In genomic region chr11:124674571-124674970, GRCh38 we compare ENCODE assay signal across 8 cellular contexts. TPM values are rescaled to one million over a fixed set of nuclear protein-coding genes. Genes with fewer than 3 reads are reported as not detected.
DNase-seq lines count a peak whose midpoint lies in the region; ATAC-seq and TF ChIP-seq lines count a peak whose summit lies in the region.
"Had no signal": no experiment of that assay in that cellular context is flagged by ENCODE, and none has a peak within 500 bp of the region (broad histone marks: within the 10 kb centered on the region; RNA-seq: fewer than 3 reads in every experiment).

No MANE protein-coding gene starts in this region.

- H3K9me3 ChIP-seq in HCT116 (ENCODE audit: control insufficient read depth in 1 of 2, insufficient read depth in 1 of 2, low read depth in 1 of 2, low read length in 2 of 2) = no peaks in the 10 kb centered on the region

- H3K27me3 Mint-ChIP-seq in glutamatergic neuron (ENCODE audit: unreplicated experiment) = no peaks in the 10 kb centered on the region

- no peaks in the 10 kb centered on the region for H3K27me3 ChIP-seq in HCT116 (ENCODE audit: insufficient read depth, low read length)

- peak overlapping the region; percentile 59 for H3K27ac ChIP-seq in HCT116 (ENCODE audit: low read depth, low read length)
- peak overlapping the region; percentile 67; the same call in 1 of the 2 replicates for H3K27ac ChIP-seq in VCaP
- peak overlapping the region in 12 of 21 experiments; percentile 80 to 97 (median 88) for H3K27ac ChIP-seq in skin epidermis

- no peaks in the 10 kb centered on the region for H3K9me2 ChIP-seq in HCT116 (ENCODE audit: insufficient read depth)

- H3K9me3 Mint-ChIP-seq in glutamatergic neuron (ENCODE audit: unreplicated experiment) = peaks cover 5% of the 10 kb centered on the region

- H3K79me2 ChIP-seq in HCT116 (ENCODE audit: insufficient read depth, low read length) = no peaks in the 10 kb centered on the region

- H4K20me1 ChIP-seq in HCT116 (ENCODE audit: insufficient read depth) = no peaks in the 10 kb centered on the region

- TF ChIP-seq CTCF in HCT116 (IDR thresholded peaks at IDR 0.05 in 2 of 3, conservative IDR thresholded peaks at IDR 0.05 in 1 of 3; ENCODE audit: borderline replicate concordance in 1 of 3, insufficient read depth in 1 of 3, low read depth in 2 of 3, low read length in 2 of 3) = no peak
- TF ChIP-seq CTCF in VCaP (conservative IDR thresholded peaks at IDR 0.05) = no peak
- no peak for TF ChIP-seq CTCF in glutamatergic neuron (IDR thresholded peaks at IDR 0.05; ENCODE audit: partially characterized antibody, unreplicated experiment)

- no TSS peak for BruUV-seq in HCT116 (replicated peaks; lab: Mats Ljungman, UMichigan)

- TF ChIP-seq RAD21 in HCT116 (IDR thresholded peaks at IDR 0.05; ENCODE audit: low read depth) = no peak

- H3K4me3 ChIP-seq in HCT116 (replicated peaks in 1 of 2; ENCODE audit: low read depth in 1 of 2, low read length in 2 of 2) (peak overlapping the region; percentile 75 to 90), skin epidermis (peak overlapping the region in 4 of 7 experiments; percentile 57 to 73 (median 62))

- intact Hi-C loops in HCT116 (cut with micrococcal nuclease) = no loop called here

- no peak for DNase-seq in HCT116 (ENCODE audit: low read depth, low spot score)
- DNase-seq in glutamatergic neuron = no peak
- no peak for DNase-seq in nucleus accumbens (lab: John Stamatoyannopoulos, UW)
- no peak for DNase-seq in cortex of kidney (lab: John Stamatoyannopoulos, UW)
- DNase-seq: NCI-H226 had no signal

- no peaks in the 10 kb centered on the region for H3K4me1 Mint-ChIP-seq in glutamatergic neuron (ENCODE audit: low read depth, unreplicated experiment)

- H2AFZ ChIP-seq in HCT116 (ENCODE audit: low read depth, low read length, poor library complexity, severe bottlenecking) = no peak overlapping the region

- POLR2A ChIA-PET in HCT116 (lab: Charles Lee) = no interaction called here

- CTCF ChIA-PET in HCT116 (lab: Charles Lee) = interaction anchor here (1.7 kb wide), 1 partner anchor 119 kb away, joined by 5 read pairs; no protein-coding TSS in a partner anchor

- H3K4me2 ChIP-seq in HCT116 (ENCODE audit: low read length) = peak overlapping the region; percentile 85

- peaks cover 3 to 20% of the 10 kb centered on the region in 2 experiments; a peak in 3 of 4 replicates for H3K4me1 ChIP-seq in HCT116 (ENCODE audit: control insufficient read depth in 1 of 2, insufficient read depth in 2 of 2, low read length in 2 of 2)

- RAD21 ChIA-PET in HCT116 (lab: Charles Lee; ENCODE audit: low non-redundant PET in 1 of 2, low total read pairs in 2 of 2, uncharacterized antibody in 2 of 2, unreplicated experiment in 2 of 2) = no interaction called here

- no peaks in the 10 kb centered on the region for H3K36me3 ChIP-seq in HCT116 (ENCODE audit: control insufficient read depth in 1 of 2, insufficient read depth in 2 of 2, low read length in 2 of 2)

- no peaks in the 10 kb centered on the region for H3K36me3 Mint-ChIP-seq in glutamatergic neuron (ENCODE audit: unreplicated experiment)

- H3K27ac Mint-ChIP-seq in glutamatergic neuron (ENCODE audit: unreplicated experiment) = peak overlapping the region; percentile 89

- H3K9ac ChIP-seq in HCT116 (ENCODE audit: low read length) = peak overlapping the region; percentile 88

- peak overlapping the region; percentile 94 for H3K4me3 Mint-ChIP-seq in glutamatergic neuron (ENCODE audit: unreplicated experiment)

- no peak for TF ChIP-seq POLR2A in HCT116 (IDR thresholded peaks at IDR 0.05; ENCODE audit: borderline replicate concordance, extremely low read depth, insufficient read depth, insufficient read length)

- no peak for ATAC-seq in HCT116
- no peak for ATAC-seq in GM18867 (IDR thresholded peaks at IDR 0.05; ENCODE audit: unreplicated experiment)

TF ChIP-seq in HCT116, 20 proteins besides CTCF, POLR2A, EP300 and RAD21:
- TF ChIP-seq EZH2 (IDR thresholded peaks at IDR 0.05) (no peak), EGR1 (IDR thresholded peaks at IDR 0.05; ENCODE audit: low read depth) (no peak), EZH2phosphoT487 (IDR thresholded peaks at IDR 0.05; ENCODE audit: borderline replicate concordance) (no peak), JUND (IDR thresholded peaks at IDR 0.05) (no peak), SIN3A (IDR thresholded peaks at IDR 0.05; ENCODE audit: low read depth) (no peak), ZFX (IDR thresholded peaks at IDR 0.05) (no peak), CBX3 (IDR thresholded peaks at IDR 0.05; ENCODE audit: low read depth) (no peak), ZNF274 (IDR thresholded peaks at IDR 0.05; ENCODE audit: low read depth, low read length) (no peak), CEBPB (IDR thresholded peaks at IDR 0.05; ENCODE audit: low read depth) (no peak), ZBTB33 (IDR thresholded peaks at IDR 0.05; ENCODE audit: extremely low read depth, insufficient replicate concordance, low read length) (no peak), SRF (IDR thresholded peaks at IDR 0.05; ENCODE audit: low read depth) (no peak), SP1 (IDR thresholded peaks at IDR 0.05; ENCODE audit: low read depth) (no peak), POLR2AphosphoS5 (IDR thresholded peaks at IDR 0.05; ENCODE audit: low read depth, low read length) (no peak), ELF1 (IDR thresholded peaks at IDR 0.05; ENCODE audit: borderline replicate concordance, low read depth) (no peak)
- TF ChIP-seq, protein P1, sequence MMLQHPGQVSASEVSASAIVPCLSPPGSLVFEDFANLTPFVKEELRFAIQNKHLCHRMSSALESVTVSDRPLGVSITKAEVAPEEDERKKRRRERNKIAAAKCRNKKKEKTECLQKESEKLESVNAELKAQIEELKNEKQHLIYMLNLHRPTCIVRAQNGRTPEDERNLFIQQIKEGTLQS (IDR thresholded peaks at IDR 0.05) = no peak
- TF ChIP-seq, protein P2, sequence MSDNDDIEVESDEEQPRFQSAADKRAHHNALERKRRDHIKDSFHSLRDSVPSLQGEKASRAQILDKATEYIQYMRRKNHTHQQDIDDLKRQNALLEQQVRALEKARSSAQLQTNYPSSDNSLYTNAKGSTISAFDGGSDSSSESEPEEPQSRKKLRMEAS (IDR thresholded peaks at IDR 0.05) = no peak
- TF ChIP-seq, protein P3, sequence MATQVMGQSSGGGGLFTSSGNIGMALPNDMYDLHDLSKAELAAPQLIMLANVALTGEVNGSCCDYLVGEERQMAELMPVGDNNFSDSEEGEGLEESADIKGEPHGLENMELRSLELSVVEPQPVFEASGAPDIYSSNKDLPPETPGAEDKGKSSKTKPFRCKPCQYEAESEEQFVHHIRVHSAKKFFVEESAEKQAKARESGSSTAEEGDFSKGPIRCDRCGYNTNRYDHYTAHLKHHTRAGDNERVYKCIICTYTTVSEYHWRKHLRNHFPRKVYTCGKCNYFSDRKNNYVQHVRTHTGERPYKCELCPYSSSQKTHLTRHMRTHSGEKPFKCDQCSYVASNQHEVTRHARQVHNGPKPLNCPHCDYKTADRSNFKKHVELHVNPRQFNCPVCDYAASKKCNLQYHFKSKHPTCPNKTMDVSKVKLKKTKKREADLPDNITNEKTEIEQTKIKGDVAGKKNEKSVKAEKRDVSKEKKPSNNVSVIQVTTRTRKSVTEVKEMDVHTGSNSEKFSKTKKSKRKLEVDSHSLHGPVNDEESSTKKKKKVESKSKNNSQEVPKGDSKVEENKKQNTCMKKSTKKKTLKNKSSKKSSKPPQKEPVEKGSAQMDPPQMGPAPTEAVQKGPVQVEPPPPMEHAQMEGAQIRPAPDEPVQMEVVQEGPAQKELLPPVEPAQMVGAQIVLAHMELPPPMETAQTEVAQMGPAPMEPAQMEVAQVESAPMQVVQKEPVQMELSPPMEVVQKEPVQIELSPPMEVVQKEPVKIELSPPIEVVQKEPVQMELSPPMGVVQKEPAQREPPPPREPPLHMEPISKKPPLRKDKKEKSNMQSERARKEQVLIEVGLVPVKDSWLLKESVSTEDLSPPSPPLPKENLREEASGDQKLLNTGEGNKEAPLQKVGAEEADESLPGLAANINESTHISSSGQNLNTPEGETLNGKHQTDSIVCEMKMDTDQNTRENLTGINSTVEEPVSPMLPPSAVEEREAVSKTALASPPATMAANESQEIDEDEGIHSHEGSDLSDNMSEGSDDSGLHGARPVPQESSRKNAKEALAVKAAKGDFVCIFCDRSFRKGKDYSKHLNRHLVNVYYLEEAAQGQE (IDR thresholded peaks at IDR 0.05; ENCODE audit: low read depth) = no peak

RNA-seq across cellular contexts. Expression of gene SPA17, which starts 0.9 kb away (rescaled TPM):
- total RNA-seq in HCT116 (2021; ENCODE audit: unreplicated experiment) (12.9 TPM), glutamatergic neuron (ENCODE audit: unreplicated experiment) (4.6 TPM)
- 11.5 and 11.8 TPM in 2 replicates for polyA plus RNA-seq in HCT116 (2012)

RNA-seq across cellular contexts. Expression of gene SIAE, which starts 1.0 kb away (rescaled TPM):
- total RNA-seq in HCT116 (2021; ENCODE audit: unreplicated experiment) (39.2 TPM), glutamatergic neuron (ENCODE audit: unreplicated experiment) (4.5 TPM)
- 23.5 and 25.2 TPM in 2 replicates for polyA plus RNA-seq in HCT116 (2012)

RNA-seq across cellular contexts. Expression of gene TBRG1, which starts 51.9 kb away (rescaled TPM):
- total RNA-seq in HCT116 (2021; ENCODE audit: unreplicated experiment) = 29.6 TPM
- polyA plus RNA-seq in HCT116 (2012) = 18.8 and 23.3 TPM in 2 replicates
- 35.3 TPM for total RNA-seq in glutamatergic neuron (ENCODE audit: unreplicated experiment)
